1 cellular context compared by ENCODE assay signal in the genomic region with DNA sequence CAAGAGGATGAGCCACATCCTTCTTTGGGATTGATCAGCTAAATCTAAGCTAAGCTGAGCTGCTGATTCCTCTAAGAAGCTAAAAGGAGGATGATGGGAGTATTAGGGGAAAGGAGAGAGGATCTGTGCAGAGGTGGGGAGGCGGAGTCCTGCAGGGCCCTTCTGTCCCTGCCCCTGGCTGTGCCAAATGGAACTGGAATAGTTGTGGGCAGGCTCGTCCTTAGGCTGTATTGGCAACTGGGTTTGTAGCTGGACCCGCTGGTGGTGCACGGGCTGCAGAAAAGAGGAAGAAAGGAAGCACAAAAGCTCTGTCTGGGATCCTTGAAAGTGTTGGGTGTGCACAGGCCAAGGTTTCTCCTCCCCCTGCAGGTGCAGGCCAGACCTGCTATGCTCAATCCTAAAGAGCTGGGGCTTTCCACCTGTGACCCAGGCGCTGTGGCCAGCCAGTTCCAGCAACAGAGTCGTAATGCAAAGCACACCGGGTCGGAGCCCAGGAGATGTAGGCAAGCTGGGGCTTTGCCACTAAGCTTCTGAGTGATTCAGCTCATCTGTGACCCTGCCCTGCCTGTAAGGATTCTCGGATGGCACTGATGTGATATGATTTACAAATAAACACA.
TF ChIP-seq lines count a peak whose summit lies in the region.

No MANE protein-coding gene starts in this region.

TF ChIP-seq in IMR-90, 13 proteins besides CTCF, POLR2A, EP300 and RAD21:
- TF ChIP-seq MAZ (IDR thresholded peaks at IDR 0.05; ENCODE audit: borderline replicate concordance, low read depth, low read length), result no peak
- TF ChIP-seq BHLHE40 (IDR thresholded peaks at IDR 0.05; ENCODE audit: low read depth, low read length), result no peak
- no peak for TF ChIP-seq CHD1 (IDR thresholded peaks at IDR 0.05; ENCODE audit: low read depth, low read length)
- no peak for TF ChIP-seq MXI1 (IDR thresholded peaks at IDR 0.05; ENCODE audit: borderline replicate concordance, low read depth, low read length)
- TF ChIP-seq MAFK (IDR thresholded peaks at IDR 0.05; ENCODE audit: low read depth, low read length), result no peak
- no peak for TF ChIP-seq CEBPB (IDR thresholded peaks at IDR 0.05; ENCODE audit: low read depth, low read length)
- no peak for TF ChIP-seq NFE2L2 (IDR thresholded peaks at IDR 0.05; ENCODE audit: low read depth, low read length)
- no peak for TF ChIP-seq FOS (IDR thresholded peaks at IDR 0.05; ENCODE audit: low read depth, low read length)
- TF ChIP-seq SMC3 (IDR thresholded peaks at IDR 0.05; ENCODE audit: low read depth, low read length), result no peak
- no peak for TF ChIP-seq RCOR1 (IDR thresholded peaks at IDR 0.05; ENCODE audit: insufficient replicate concordance, low read length)
- TF ChIP-seq, protein P1, sequence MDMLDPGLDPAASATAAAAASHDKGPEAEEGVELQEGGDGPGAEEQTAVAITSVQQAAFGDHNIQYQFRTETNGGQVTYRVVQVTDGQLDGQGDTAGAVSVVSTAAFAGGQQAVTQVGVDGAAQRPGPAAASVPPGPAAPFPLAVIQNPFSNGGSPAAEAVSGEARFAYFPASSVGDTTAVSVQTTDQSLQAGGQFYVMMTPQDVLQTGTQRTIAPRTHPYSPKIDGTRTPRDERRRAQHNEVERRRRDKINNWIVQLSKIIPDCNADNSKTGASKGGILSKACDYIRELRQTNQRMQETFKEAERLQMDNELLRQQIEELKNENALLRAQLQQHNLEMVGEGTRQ (IDR thresholded peaks at IDR 0.05; ENCODE audit: low read depth, low read length), result no peak
- no peak for TF ChIP-seq RFX5 (IDR thresholded peaks at IDR 0.05; ENCODE audit: low read depth, low read length)
- TF ChIP-seq, protein P2, sequence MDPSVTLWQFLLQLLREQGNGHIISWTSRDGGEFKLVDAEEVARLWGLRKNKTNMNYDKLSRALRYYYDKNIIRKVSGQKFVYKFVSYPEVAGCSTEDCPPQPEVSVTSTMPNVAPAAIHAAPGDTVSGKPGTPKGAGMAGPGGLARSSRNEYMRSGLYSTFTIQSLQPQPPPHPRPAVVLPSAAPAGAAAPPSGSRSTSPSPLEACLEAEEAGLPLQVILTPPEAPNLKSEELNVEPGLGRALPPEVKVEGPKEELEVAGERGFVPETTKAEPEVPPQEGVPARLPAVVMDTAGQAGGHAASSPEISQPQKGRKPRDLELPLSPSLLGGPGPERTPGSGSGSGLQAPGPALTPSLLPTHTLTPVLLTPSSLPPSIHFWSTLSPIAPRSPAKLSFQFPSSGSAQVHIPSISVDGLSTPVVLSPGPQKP (IDR thresholded peaks at IDR 0.05; ENCODE audit: borderline replicate concordance, low read depth, low read length), result no peak
